29 cellular contexts compared by ENCODE assay signal in genomic region chr1:79224537-79224936, GRCh38.
"Had no signal": no experiment of that assay in that cellular context is flagged by ENCODE, and none has a peak within 500 bp of the region (broad histone marks: within the 10 kb centered on the region; RNA-seq: fewer than 3 reads in every experiment).

No MANE protein-coding gene starts in this region.

- H3K27ac Mint-ChIP-seq: dendritic cell treated with granulocyte-macrophage colony-stimulating factor and Interleukin-4, amounts not matched to agents 40 ng/mL and 50 ng/mL, for 4 days; effector memory CD8-positive, alpha-beta T cell; endodermal cell had no signal

- FAIRE-seq: colon, endometrium, endothelial cell of umbilical vein, frontal cortex had no signal

- H3K36me3 ChIP-seq: colonic mucosa, esophagus muscularis mucosa, esophagus squamous epithelium, gastrocnemius medialis, gastroesophageal sphincter, heart left ventricle, heart right ventricle had no signal

- H3K79me2 ChIP-seq: hepatocyte had no signal

- H3K4me2 ChIP-seq: hepatocyte had no signal

- H3K4me3 ChIP-seq: colonic mucosa, dorsolateral prefrontal cortex, esophagus muscularis mucosa, esophagus squamous epithelium, gastrocnemius medialis, gastroesophageal sphincter, heart left ventricle, heart right ventricle, hepatocyte had no signal

- H3K4me3 Mint-ChIP-seq: dendritic cell treated with granulocyte-macrophage colony-stimulating factor and Interleukin-4, amounts not matched to agents 40 ng/mL and 50 ng/mL, for 4 days; effector memory CD8-positive, alpha-beta T cell; endodermal cell had no signal

- H3K27me3 Mint-ChIP-seq: dendritic cell treated with granulocyte-macrophage colony-stimulating factor and Interleukin-4, amounts not matched to agents 40 ng/mL and 50 ng/mL, for 4 days; effector memory CD8-positive, alpha-beta T cell had no signal

- H2AFZ ChIP-seq: hepatocyte had no signal

- H3K9me3 ChIP-seq: colonic mucosa, gastrocnemius medialis had no signal

- ATAC-seq: effector memory CD8-positive, alpha-beta T cell; esophagus mucosa; foreskin keratinocyte; gastrocnemius medialis; gastroesophageal sphincter; heart left ventricle; heart right ventricle had no signal

- H3K4me1 ChIP-seq: colonic mucosa, esophagus muscularis mucosa, esophagus squamous epithelium, foreskin keratinocyte, gastrocnemius medialis, gastroesophageal sphincter, heart left ventricle, heart right ventricle had no signal

- H3K27ac ChIP-seq: colonic mucosa, dorsolateral prefrontal cortex, epithelial cell of prostate, esophagus muscularis mucosa, esophagus squamous epithelium, foreskin keratinocyte, gastrocnemius medialis, gastroesophageal sphincter, heart left ventricle, heart right ventricle, hepatocyte had no signal

- DNase-seq: colonic mucosa; cortex of kidney; dermis blood vessel endothelial cell; dorsolateral prefrontal cortex; effector CD4-positive, alpha-beta T cell; effector CD8-positive, alpha-beta T cell; effector memory CD4-positive, alpha-beta T cell; effector memory CD8-positive, alpha-beta T cell; endodermal cell; erythroblast; esophagus squamous epithelium; foreskin fibroblast; foreskin keratinocyte; foreskin melanocyte; gastrocnemius medialis; glutamatergic neuron; head of caudate nucleus; heart left ventricle; heart right ventricle had no signal

- H3K27me3 ChIP-seq: colonic mucosa, esophagus muscularis mucosa, esophagus squamous epithelium, foreskin keratinocyte, gastrocnemius medialis, gastroesophageal sphincter, heart left ventricle, heart right ventricle, hepatocyte had no signal
